ENCODE assay signal across 13 cellular contexts in genomic region chr18:6558770-6559169, GRCh38.
"Had no signal": no experiment of that assay in that cellular context is flagged by ENCODE, and none has a peak within 500 bp of the region (broad histone marks: within the 10 kb centered on the region; RNA-seq: fewer than 3 reads in every experiment).

No MANE protein-coding gene starts in this region.

- DNase-seq: activated CD4-positive, alpha-beta T cell treated with anti-CD3 and anti-CD28 coated beads, Interleukin-2, amount 50 U/mL, for 1 hour; activated naive CD4-positive, alpha-beta T cell treated with anti-CD3 and anti-CD28 coated beads, Interleukin-2, amount 50 U/mL, for 16 hours; activated T-cell treated with anti-CD3 and anti-CD28 coated beads, Interleukin-2, amount 50 U/mL, for 1 hour; adrenal gland; cerebellar nuclear complex; dermis blood vessel endothelial cell; foreskin keratinocyte; left cardiac atrium; natural killer cell; stimulated activated CD4-positive, alpha-beta T cell treated with anti-CD3 and anti-CD28 coated beads, Interleukin-15, amount 100 ng/mL, for 24 hours; stimulated activated CD4-positive, alpha-beta T cell treated with anti-CD3 and anti-CD28 coated beads, Interleukin-4, amount 100 ng/mL, for 4 hours; stimulated activated naive CD8-positive, alpha-beta T cell treated with anti-CD3 and anti-CD28 coated beads, Interleukin-15, amount 100 ng/mL, for 72 hours had no signal

- H3K4me1 ChIP-seq: adrenal gland, foreskin keratinocyte had no signal

- H3K4me3 Mint-ChIP-seq: natural killer cell; stimulated activated naive CD8-positive, alpha-beta T cell treated with anti-CD3 and anti-CD28 coated beads, Interleukin-15, amount 100 ng/mL, for 72 hours had no signal

- H3K4me1 Mint-ChIP-seq: natural killer cell; stimulated activated naive CD8-positive, alpha-beta T cell treated with anti-CD3 and anti-CD28 coated beads, Interleukin-15, amount 100 ng/mL, for 72 hours had no signal

- H3K9me3 Mint-ChIP-seq: natural killer cell; stimulated activated naive CD8-positive, alpha-beta T cell treated with anti-CD3 and anti-CD28 coated beads, Interleukin-15, amount 100 ng/mL, for 72 hours had no signal

- H3K27me3 ChIP-seq: adrenal gland had no signal

- H3K27ac Mint-ChIP-seq: natural killer cell; stimulated activated naive CD8-positive, alpha-beta T cell treated with anti-CD3 and anti-CD28 coated beads, Interleukin-15, amount 100 ng/mL, for 72 hours had no signal

- ATAC-seq: foreskin keratinocyte; left cardiac atrium; natural killer cell; stimulated activated naive CD8-positive, alpha-beta T cell treated with anti-CD3 and anti-CD28 coated beads, Interleukin-15, amount 100 ng/mL, for 72 hours had no signal

- H3K27me3 Mint-ChIP-seq: stimulated activated naive CD8-positive, alpha-beta T cell treated with anti-CD3 and anti-CD28 coated beads, Interleukin-15, amount 100 ng/mL, for 72 hours had no signal

- H3K27ac ChIP-seq: adrenal gland, foreskin keratinocyte had no signal

- H3K9me3 ChIP-seq: adrenal gland had no signal

- H3K36me3 Mint-ChIP-seq: natural killer cell had no signal

- H3K36me3 ChIP-seq: adrenal gland had no signal

- H3K4me3 ChIP-seq: adrenal gland, lung had no signal
